8 cellular contexts compared by ENCODE assay signal in the genomic region with DNA sequence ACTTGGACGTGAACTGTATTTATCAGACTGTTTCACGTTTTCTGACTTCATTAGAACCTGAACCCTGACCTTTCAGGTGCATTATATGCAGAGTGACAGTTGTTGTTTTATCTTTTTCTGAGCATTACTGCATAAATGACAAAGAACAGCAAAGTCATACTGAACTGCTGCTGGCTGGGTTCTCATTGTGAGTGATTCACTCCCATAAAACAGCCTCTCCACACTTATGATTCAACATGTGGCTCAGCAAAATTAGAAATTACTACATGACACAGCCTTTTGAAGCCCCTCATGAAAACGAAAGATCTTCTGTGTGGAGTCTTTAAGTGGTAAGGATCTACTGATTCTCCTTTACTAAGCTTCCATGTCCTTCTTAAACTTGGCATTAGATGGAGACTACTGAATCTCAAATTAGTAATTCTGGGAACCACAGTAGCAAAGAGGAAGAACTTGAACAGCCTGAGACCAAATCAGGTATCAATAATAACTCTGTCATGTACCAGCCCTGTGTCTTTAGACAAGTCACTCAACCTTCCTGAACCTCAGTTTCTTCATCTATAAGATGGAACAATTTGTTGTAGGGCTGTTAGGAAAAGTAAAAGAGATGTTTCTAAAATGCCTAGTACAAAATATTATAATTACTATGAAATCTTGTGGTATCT.
DNase-seq lines count a peak whose midpoint lies in the region; ATAC-seq and TF ChIP-seq lines count a peak whose summit lies in the region.

No MANE protein-coding gene starts in this region.

- no peak overlapping the region for H3K4me3 ChIP-seq in foreskin fibroblast (ENCODE audit: low read depth in 1 of 2, low read length in 2 of 2)

- DNase-seq in A172 (ENCODE audit: low spot score) (peak; percentile 86), H4 (ENCODE audit: low spot score) (peak; percentile 65), T1000 (lab: John Stamatoyannopoulos, UW) (peak; percentile 14), foreskin fibroblast (peak; percentile 72 to 83), NCI-H2227 treated with DMSO at 0.1 percent for 48 hours (lab: John Stamatoyannopoulos, UW) (no peak), NCI-H128 (lab: John Stamatoyannopoulos, UW; ENCODE audit: unreplicated experiment) (no peak)

- ATAC-seq in GM21786 (IDR thresholded peaks at IDR 0.05; ENCODE audit: unreplicated experiment) (no peak), HG02870 (IDR thresholded peaks at IDR 0.05; ENCODE audit: unreplicated experiment) (no peak)

- no peak for TF ChIP-seq CTCF in foreskin fibroblast (IDR thresholded peaks at IDR 0.05; ENCODE audit: low read depth, low read length)

Comparison
In these comparisons a context has a peak if more than half of its experiments do, and no peak if none do; other contexts are left out.
1. DNase-seq: peak in A172 (single experiment), H4 (single experiment), T1000 (single experiment) and foreskin fibroblast (2 of 2); none in NCI-H2227 treated with DMSO at 0.1 percent for 48 hours (single experiment) and NCI-H128 (single experiment).